In genomic region chr6:79762370-79762769, GRCh38 we compare ENCODE assay signal across 12 cellular contexts.
DNase-seq lines count a peak whose midpoint lies in the region; TF ChIP-seq lines count a peak whose summit lies in the region.
"Had no signal": no experiment of that assay in that cellular context is flagged by ENCODE, and none has a peak within 500 bp of the region (broad histone marks: within the 10 kb centered on the region; RNA-seq: fewer than 3 reads in every experiment).

No MANE protein-coding gene starts in this region.

- H3K36me3 Mint-ChIP-seq in nephron progenitor cell (ENCODE audit: low read depth) = no peaks in the 10 kb centered on the region
- H3K36me3 Mint-ChIP-seq: naive B cell had no signal

- H3K4me3 Mint-ChIP-seq in nephron progenitor cell = no peak overlapping the region
- H3K4me3 Mint-ChIP-seq: naive B cell had no signal

- no peaks in the 10 kb centered on the region for H3K27me3 Mint-ChIP-seq in nephron progenitor cell (ENCODE audit: low read depth, poor library complexity)

- WGBS in suprapubic skin = 32% methylated on average over 3 of the region's 3 CpGs

- H3K27me3 ChIP-seq in suprapubic skin = no peaks in the 10 kb centered on the region
- H3K27me3 ChIP-seq: tibial artery had no signal

- no peak overlapping the region for H3K27ac ChIP-seq in suprapubic skin
- H3K27ac ChIP-seq: tibial artery had no signal

- TF ChIP-seq POLR2A in suprapubic skin (IDR thresholded peaks at IDR 0.05) = no peak

- DNase-seq in EL = peak; percentile 5
- DNase-seq in M059J (ENCODE audit: low read depth) = peak; percentile 17
- peak in 1 of 2 donors; percentile 42 for DNase-seq in cardiac fibroblast (ENCODE audit: low read depth in 2 of 2)
- no peak for DNase-seq in nephron progenitor cell
- no peak for DNase-seq in NCI-H526 treated with DMSO at 0.1 percent for 48 hours (lab: John Stamatoyannopoulos, UW)
- no peak for DNase-seq in suprapubic skin (ENCODE audit: low spot score in 2 of 2)
- DNase-seq in SIG-M5 (lab: John Stamatoyannopoulos, UW) = no peak
- no peak for DNase-seq in LoVo (ENCODE audit: low spot score)
- DNase-seq: hippocampal formation, naive B cell, NCI-H1694 treated with DMSO at 0.1 percent for 48 hours, tibial artery had no signal

- H3K36me3 ChIP-seq in suprapubic skin = no peaks in the 10 kb centered on the region
- H3K36me3 ChIP-seq: tibial artery had no signal

- H3K9me3 Mint-ChIP-seq in nephron progenitor cell = no peaks in the 10 kb centered on the region

- H3K4me3 ChIP-seq in cardiac fibroblast (replicated peaks in 1 of 2; ENCODE audit: low read depth in 2 of 2, low read length in 2 of 2) = no peak overlapping the region
- H3K4me3 ChIP-seq in suprapubic skin = no peak overlapping the region
- H3K4me3 ChIP-seq: tibial artery had no signal

- no peaks in the 10 kb centered on the region for H3K4me1 ChIP-seq in suprapubic skin
- H3K4me1 ChIP-seq: tibial artery had no signal

- H3K4me1 Mint-ChIP-seq in nephron progenitor cell = no peaks in the 10 kb centered on the region
- H3K4me1 Mint-ChIP-seq: naive B cell had no signal

- no peaks in the 10 kb centered on the region for H3K9me3 ChIP-seq in suprapubic skin
- H3K9me3 ChIP-seq: tibial artery had no signal

- TF ChIP-seq EP300 in suprapubic skin (IDR thresholded peaks at IDR 0.05) = no peak

- no peak overlapping the region for H3K27ac Mint-ChIP-seq in nephron progenitor cell
- H3K27ac Mint-ChIP-seq: naive B cell had no signal

- TF ChIP-seq CTCF in cardiac fibroblast (IDR thresholded peaks at IDR 0.05; ENCODE audit: low read depth, low read length) = peak; percentile 25
- TF ChIP-seq CTCF in nephron progenitor cell (IDR thresholded peaks at IDR 0.05) = peak; percentile 18
- no peak for TF ChIP-seq CTCF in suprapubic skin (IDR thresholded peaks at IDR 0.05)

Comparison
In these comparisons a context has a peak if more than half of its experiments do, and no peak if none do; other contexts are left out.
1. DNase-seq: peak in EL (single experiment) and M059J (single experiment); none in nephron progenitor cell (single experiment), NCI-H526 treated with DMSO at 0.1 percent for 48 hours (single experiment), suprapubic skin (0 of 2), SIG-M5 (single experiment) and LoVo (single experiment).
2. CTCF ChIP-seq: peak in cardiac fibroblast (single experiment) and nephron progenitor cell (single experiment); none in suprapubic skin (0 of 2).